In the genomic region with DNA sequence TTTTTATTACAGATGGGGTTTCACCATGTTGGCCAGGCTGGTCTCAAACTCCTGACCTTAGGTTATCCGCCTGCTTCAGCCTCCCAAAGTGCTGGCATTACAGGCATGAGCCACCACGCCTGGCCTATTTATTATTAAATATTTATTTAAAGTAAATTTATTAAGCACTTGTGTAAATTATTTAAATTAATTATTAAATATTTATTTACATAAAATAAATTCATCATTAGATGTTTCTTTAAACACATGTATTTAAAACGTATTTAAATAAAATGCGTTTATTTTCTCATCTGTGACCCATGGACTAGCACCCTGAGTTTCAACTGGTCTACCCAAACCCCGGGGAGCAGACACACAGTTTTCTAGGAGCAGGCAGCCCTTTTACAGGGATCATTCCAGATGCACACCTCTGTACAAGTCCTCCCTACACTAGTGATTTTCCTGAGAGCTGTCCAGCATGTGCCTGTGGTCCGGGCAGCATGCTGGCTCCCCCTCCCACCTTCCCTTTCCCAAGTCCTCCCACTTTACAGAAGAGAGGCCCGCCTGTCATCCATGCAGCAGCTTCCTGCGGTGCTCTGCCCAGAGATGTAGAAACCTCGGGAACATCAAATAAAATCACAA, we compare ENCODE assay signal across 23 cellular contexts.
DNase-seq lines count a peak whose midpoint lies in the region; ATAC-seq and TF ChIP-seq lines count a peak whose summit lies in the region.
"Had no signal": no experiment of that assay in that cellular context is flagged by ENCODE, and none has a peak within 500 bp of the region (broad histone marks: within the 10 kb centered on the region; RNA-seq: fewer than 3 reads in every experiment).

No MANE protein-coding gene starts in this region.

- H3K27ac Mint-ChIP-seq in activated CD4-positive, alpha-beta T cell treated with anti-CD3 and anti-CD28 coated beads, Interleukin-2, amount 10 ng/mL, durations not matched to agents 24 days and 14 days, result peak overlapping the region; percentile 37
- peak overlapping the region; percentile 13 for H3K27ac Mint-ChIP-seq in activated CD4-positive, alpha-beta memory T cell treated with anti-CD3 and anti-CD28 coated beads for 36 hours
- H3K27ac Mint-ChIP-seq: activated T-cell treated with anti-CD3 and anti-CD28 coated beads, Interleukin-2, amount 50 U/mL, for 72 hours had no signal

- H3K9ac ChIP-seq in parathyroid adenoma, result no peak overlapping the region

- peaks cover 16% of the 10 kb centered on the region for H3K4me1 Mint-ChIP-seq in activated CD4-positive, alpha-beta T cell treated with anti-CD3 and anti-CD28 coated beads, Interleukin-2, amount 10 ng/mL, durations not matched to agents 24 days and 14 days
- peaks cover 8% of the 10 kb centered on the region for H3K4me1 Mint-ChIP-seq in activated CD4-positive, alpha-beta memory T cell treated with anti-CD3 and anti-CD28 coated beads for 36 hours (ENCODE audit: low read depth)

- H3K27me3 ChIP-seq in parathyroid adenoma (ENCODE audit: control insufficient read depth, insufficient read depth, low read length), result no peaks in the 10 kb centered on the region
- H3K27me3 ChIP-seq: ascending aorta, cardiac muscle cell, colonic mucosa, tibial nerve had no signal

- H3K9me3 ChIP-seq in parathyroid adenoma (ENCODE audit: control insufficient read depth, low read length), result no peaks in the 10 kb centered on the region
- H3K9me3 ChIP-seq: ascending aorta, colonic mucosa, tibial nerve had no signal

- H3K36me3 Mint-ChIP-seq in activated CD4-positive, alpha-beta T cell treated with anti-CD3 and anti-CD28 coated beads, Interleukin-2, amount 10 ng/mL, durations not matched to agents 24 days and 14 days (ENCODE audit: low read depth), result no peaks in the 10 kb centered on the region
- no peaks in the 10 kb centered on the region for H3K36me3 Mint-ChIP-seq in activated CD4-positive, alpha-beta memory T cell treated with anti-CD3 and anti-CD28 coated beads for 36 hours
- H3K36me3 Mint-ChIP-seq: naive thymus-derived CD8-positive, alpha-beta T cell had no signal

- no peak overlapping the region for H3K4me3 Mint-ChIP-seq in activated CD4-positive, alpha-beta T cell treated with anti-CD3 and anti-CD28 coated beads, Interleukin-2, amount 10 ng/mL, durations not matched to agents 24 days and 14 days
- no peak overlapping the region for H3K4me3 Mint-ChIP-seq in activated CD4-positive, alpha-beta memory T cell treated with anti-CD3 and anti-CD28 coated beads for 36 hours
- H3K4me3 Mint-ChIP-seq: activated T-cell treated with anti-CD3 and anti-CD28 coated beads, Interleukin-2, amount 50 U/mL, for 72 hours had no signal

- H3K9me3 Mint-ChIP-seq in activated CD4-positive, alpha-beta T cell treated with anti-CD3 and anti-CD28 coated beads, Interleukin-2, amount 10 ng/mL, durations not matched to agents 24 days and 14 days, result no peaks in the 10 kb centered on the region
- no peaks in the 10 kb centered on the region for H3K9me3 Mint-ChIP-seq in activated CD4-positive, alpha-beta memory T cell treated with anti-CD3 and anti-CD28 coated beads for 36 hours
- H3K9me3 Mint-ChIP-seq: activated T-cell treated with anti-CD3 and anti-CD28 coated beads, Interleukin-2, amount 50 U/mL, for 72 hours; naive thymus-derived CD8-positive, alpha-beta T cell had no signal

- H3K27ac ChIP-seq in parathyroid adenoma, result no peak overlapping the region
- H3K27ac ChIP-seq: ascending aorta, cardiac muscle cell, colonic mucosa, HL-60, tibial nerve had no signal

- H3K4me2 ChIP-seq in parathyroid adenoma (ENCODE audit: low read length), result no peak overlapping the region
- H3K4me2 ChIP-seq: smooth muscle cell had no signal

- H3K4me1 ChIP-seq in parathyroid adenoma, result peaks cover 25% of the 10 kb centered on the region
- H3K4me1 ChIP-seq: ascending aorta had no signal

- peak overlapping the region; percentile 43 for H2AFZ ChIP-seq in parathyroid adenoma

- ATAC-seq in HG03066 (IDR thresholded peaks at IDR 0.05; ENCODE audit: low read depth, unreplicated experiment) (peak; percentile 8), GM18520 (IDR thresholded peaks at IDR 0.05; ENCODE audit: unreplicated experiment) (no peak)
- ATAC-seq: left ventricle myocardium superior had no signal

- H3K79me2 ChIP-seq in parathyroid adenoma, result peaks cover 4% of the 10 kb centered on the region

- intact Hi-C loops in activated CD4-positive, alpha-beta T cell treated with anti-CD3 and anti-CD28 coated beads, Interleukin-2, amount 10 ng/mL, durations not matched to agents 24 days and 14 days (cut with micrococcal nuclease), result no loop called here
- intact Hi-C loops in activated CD4-positive, alpha-beta memory T cell treated with anti-CD3 and anti-CD28 coated beads for 36 hours (cut with micrococcal nuclease), result loop anchor here (2.0 to 10.0 kb wide), 3 partner anchors 188 to 458 kb away; a partner anchor contains a TSS

- no peak overlapping the region for H3K4me3 ChIP-seq in parathyroid adenoma (ENCODE audit: low read depth, low read length)
- H3K4me3 ChIP-seq: ascending aorta, cardiac muscle cell, colonic mucosa, smooth muscle cell, tibial nerve had no signal

- no peak for DNase-seq in activated CD4-positive, alpha-beta T cell treated with anti-CD3 and anti-CD28 coated beads, Interleukin-2, amount 10 ng/mL, durations not matched to agents 24 days and 14 days
- DNase-seq in activated CD4-positive, alpha-beta T cell treated with anti-CD3 and anti-CD28 coated beads, Interleukin-2, amount 50 U/mL, for 1 hour, result no peak
- DNase-seq in activated CD4-positive, alpha-beta memory T cell treated with anti-CD3 and anti-CD28 coated beads for 36 hours, result no peak
- DNase-seq in NCI-H82 treated with DMSO at 0.1 percent for 48 hours (lab: John Stamatoyannopoulos, UW; ENCODE audit: unreplicated experiment), result no peak
- no peak for DNase-seq in DMS 273 (lab: John Stamatoyannopoulos, UW; ENCODE audit: unreplicated experiment)
- DNase-seq: activated CD4-positive, alpha-beta T cell treated with anti-CD3 and anti-CD28 coated beads for 1 hour; activated naive CD4-positive, alpha-beta T cell; effector CD8-positive, alpha-beta T cell; islet precursor cell; left ventricle myocardium superior; midbrain; stimulated activated CD4-positive, alpha-beta T cell treated with anti-CD3 and anti-CD28 coated beads, Interleukin-1b, Interleukin-23, amount 100 ng/mL, for 48 hours had no signal

- CTCF ChIA-PET in activated CD4-positive, alpha-beta memory T cell treated with anti-CD3 and anti-CD28 coated beads for 36 hours (lab: Charles Lee), result interaction anchor here (0.7 to 3.1 kb wide), 45 partner anchors 9 to 1176 kb away, joined by 3 to 60 read pairs (median 5); a partner anchor contains a TSS

- TF ChIP-seq CTCF in parathyroid adenoma (IDR thresholded peaks at IDR 0.05), result no peak

- H3K36me3 ChIP-seq in parathyroid adenoma (ENCODE audit: control insufficient read depth, insufficient read depth, low read length), result no peaks in the 10 kb centered on the region
- H3K36me3 ChIP-seq: ascending aorta, cardiac muscle cell, colonic mucosa, tibial nerve had no signal

- POLR2A ChIA-PET in activated CD4-positive, alpha-beta memory T cell treated with anti-CD3 and anti-CD28 coated beads for 36 hours (lab: Charles Lee), result no interaction called here

- peaks cover 10% of the 10 kb centered on the region for H3K27me3 Mint-ChIP-seq in activated CD4-positive, alpha-beta T cell treated with anti-CD3 and anti-CD28 coated beads, Interleukin-2, amount 10 ng/mL, durations not matched to agents 24 days and 14 days
- no peaks in the 10 kb centered on the region for H3K27me3 Mint-ChIP-seq in activated CD4-positive, alpha-beta memory T cell treated with anti-CD3 and anti-CD28 coated beads for 36 hours
- H3K27me3 Mint-ChIP-seq: naive thymus-derived CD8-positive, alpha-beta T cell had no signal
